ENCODE assay signal across 25 cellular contexts in genomic region chr5:2626572-2626971, GRCh38.
"Had no signal": no experiment of that assay in that cellular context is flagged by ENCODE, and none has a peak within 500 bp of the region (broad histone marks: within the 10 kb centered on the region; RNA-seq: fewer than 3 reads in every experiment).

No MANE protein-coding gene starts in this region.

- DNase-seq: stimulated activated CD4-positive, alpha-beta T cell treated with anti-CD3 and anti-CD28 coated beads, Interleukin-2, amount 100 ng/mL, for 48 hours; stimulated activated CD4-positive, alpha-beta T cell treated with anti-CD3 and anti-CD28 coated beads, Interleukin-4, amount 100 ng/mL, for 1 hour; stimulated activated CD4-positive, alpha-beta T cell treated with anti-CD3 and anti-CD28 coated beads, Interleukin-4, amount 100 ng/mL, for 24 hours; stimulated activated CD4-positive, alpha-beta T cell treated with anti-CD3 and anti-CD28 coated beads, Interleukin-4, amount 100 ng/mL, for 4 hours; stimulated activated CD8-positive, alpha-beta memory T cell treated with anti-CD3 and anti-CD28 coated beads, Interleukin-4, amount 100 ng/mL, for 48 hours; stimulated activated naive B cell treated with anti-CD40 and anti-IgM and Interleukin-4, amounts not matched to agents 10 μg/mL and 1 μg/mL and 100 μg/mL, for 72 hours; stimulated activated naive CD4-positive, alpha-beta T cell; stimulated activated naive CD4-positive, alpha-beta T cell treated with Interleukin-2 at 50 U/mL for 16 hours; stimulated activated naive CD8-positive, alpha-beta T cell treated with anti-CD3 and anti-CD28 coated beads, Interleukin-15, amount 100 ng/mL, for 72 hours; stimulated activated naive CD8-positive, alpha-beta T cell treated with anti-CD3 and anti-CD28 coated beads, Interleukin-15, Interleukin-2, amounts not matched to agents 100 U/mL and 50 U/mL, for 24 hours; stomach; substantia nigra; testis; thyroid gland; tibial artery; transverse colon; upper lobe of left lung; upper lobe of right lung; uterus had no signal

- H3K4me3 ChIP-seq: stomach, suprapubic skin, testis, thoracic aorta, thyroid gland, tibial artery, tibial nerve, transverse colon, upper lobe of left lung, upper lobe of right lung, uterus, vagina had no signal

- ATAC-seq: stimulated activated effector memory CD8-positive, alpha-beta T cell treated with anti-CD3 and anti-CD28 coated beads, Interleukin-12 subunit alpha, Interleukin-12 subunit beta, amount 100 ng/mL, for 72 hours; stimulated activated memory B cell treated with anti-CD40 and anti-IgM and Interleukin-4, amounts not matched to agents 10 μg/mL and 1 μg/mL and 100 μg/mL, for 72 hours; stimulated activated naive B cell treated with anti-CD40 and anti-IgM and Interleukin-4, amounts not matched to agents 10 μg/mL and 1 μg/mL and 100 μg/mL, for 72 hours; stimulated activated naive CD8-positive, alpha-beta T cell treated with anti-CD3 and anti-CD28 coated beads, Interleukin-15, amount 100 ng/mL, for 72 hours; stimulated activated naive CD8-positive, alpha-beta T cell treated with anti-CD3 and anti-CD28 coated beads, Interleukin-15, Interleukin-2, amounts not matched to agents 100 U/mL and 50 U/mL, for 24 hours; upper lobe of right lung had no signal

- H3K4me1 ChIP-seq: stomach, suprapubic skin, testis, thyroid gland, tibial artery, tibial nerve, transverse colon, upper lobe of left lung, upper lobe of right lung, uterus, vagina had no signal

- H3K27ac ChIP-seq: stomach, suprapubic skin, testis, thoracic aorta, thyroid gland, tibial artery, tibial nerve, transverse colon, upper lobe of left lung, upper lobe of right lung, uterus, vagina had no signal

- H3K27me3 ChIP-seq: stomach, suprapubic skin, testis, thyroid gland, tibial nerve, transverse colon, upper lobe of left lung, uterus, vagina had no signal

- H3K36me3 ChIP-seq: stomach, suprapubic skin, thoracic aorta, thyroid gland, tibial artery, tibial nerve, transverse colon, upper lobe of left lung, upper lobe of right lung, uterus, vagina had no signal

- H3K9me3 ChIP-seq: suprapubic skin, testis, thoracic aorta, thyroid gland, tibial artery, transverse colon, upper lobe of left lung, upper lobe of right lung, uterus, vagina had no signal
